11 cellular contexts compared by ENCODE assay signal in the genomic region with DNA sequence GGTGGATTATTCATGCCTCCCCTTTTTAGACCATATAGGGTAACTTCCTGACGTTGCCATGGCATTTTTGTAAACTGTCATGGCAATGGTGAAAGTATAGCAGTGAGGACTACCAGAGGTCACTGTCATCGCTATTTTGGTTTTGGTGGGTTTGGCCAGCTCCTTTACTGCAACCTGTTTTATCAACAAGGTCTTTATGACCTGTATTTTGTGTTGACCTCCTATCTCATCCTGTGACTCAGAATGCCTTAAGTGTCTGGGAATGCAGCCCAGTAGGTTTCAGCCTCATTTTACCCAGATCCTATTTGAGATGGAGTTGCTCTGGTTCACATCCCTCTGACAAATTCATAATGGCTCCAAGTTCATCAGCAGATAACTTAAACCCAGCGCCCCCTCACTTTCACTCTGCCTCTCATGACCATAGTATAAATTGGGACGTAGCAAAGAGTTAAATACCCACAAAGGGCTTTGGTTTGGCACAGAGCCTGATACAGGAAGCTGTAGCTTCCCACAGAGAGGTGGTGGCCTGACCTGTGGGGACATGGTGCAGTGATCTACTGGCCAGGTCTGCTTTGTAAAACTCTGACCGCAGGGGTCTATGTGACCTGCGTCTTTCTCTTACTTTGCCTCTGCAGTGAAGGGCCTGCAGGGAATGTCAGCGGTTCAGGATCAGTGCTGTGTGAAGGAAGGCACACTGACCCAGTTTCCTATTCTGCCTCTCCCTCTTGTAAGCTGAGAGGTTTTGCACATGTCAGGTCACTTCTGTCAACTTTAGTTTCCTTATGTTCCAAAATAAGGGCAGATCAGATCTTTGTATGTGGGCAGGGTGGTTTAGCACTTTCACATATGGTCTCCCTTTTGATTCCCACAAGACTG.
A peak's percentile ranks its signal among the peaks of the same experiment; 100 is the strongest.
DNase-seq lines count a peak whose midpoint lies in the region; ATAC-seq and TF ChIP-seq lines count a peak whose summit lies in the region.
"Had no signal": no experiment of that assay in that cellular context is flagged by ENCODE, and none has a peak within 500 bp of the region (broad histone marks: within the 10 kb centered on the region; RNA-seq: fewer than 3 reads in every experiment).

No MANE protein-coding gene starts in this region.

- intact Hi-C loops in CD4-positive, alpha-beta memory T cell (cut with micrococcal nuclease), result no loop called here
- intact Hi-C loops in lower lobe of right lung (cut with DNase I) (no loop called here), sciatic nerve (cut with DNase I) (no loop called here)

- H3K27ac ChIP-seq in CD4-positive, alpha-beta memory T cell (ENCODE audit: low read depth, low read length), result no peak overlapping the region
- H3K27ac ChIP-seq in lower lobe of right lung, result no peak overlapping the region
- H3K27ac ChIP-seq: left lung, parathyroid adenoma had no signal

- peaks cover 9 to 15% (median 10%) of the 10 kb centered on the region in 4 donors for H3K4me1 Mint-ChIP-seq in CD4-positive, alpha-beta memory T cell

- H3K9me3 ChIP-seq in CD4-positive, alpha-beta memory T cell (ENCODE audit: control insufficient read depth in 1 of 2, low read length in 2 of 2), result no peaks in the 10 kb centered on the region
- H3K9me3 ChIP-seq in lower lobe of right lung, result no peaks in the 10 kb centered on the region
- H3K9me3 ChIP-seq: left lung had no signal

- no peak overlapping the region for H3K4me3 ChIP-seq in CD4-positive, alpha-beta memory T cell (ENCODE audit: low read length in 2 of 2)
- H3K4me3 ChIP-seq in epithelial cell of esophagus (ENCODE audit: low read length) (no peak overlapping the region), lower lobe of right lung (no peak overlapping the region)
- H3K4me3 ChIP-seq: left lung had no signal

- H3K27me3 ChIP-seq in CD4-positive, alpha-beta memory T cell (ENCODE audit: insufficient read depth, low read length), result no peaks in the 10 kb centered on the region
- H3K27me3 ChIP-seq in lower lobe of right lung (ENCODE audit: low read depth), result no peaks in the 10 kb centered on the region
- H3K27me3 ChIP-seq: left lung had no signal

- peak; percentile 64 for ATAC-seq in GM18861 (IDR thresholded peaks at IDR 0.05; ENCODE audit: unreplicated experiment)
- ATAC-seq in left lobe of liver, result no peak
- no peak for ATAC-seq in GM21619 (IDR thresholded peaks at IDR 0.05; ENCODE audit: unreplicated experiment)
- no peak for ATAC-seq in lower lobe of right lung
- no peak for ATAC-seq in sciatic nerve
- ATAC-seq: left lung had no signal

- POLR2A ChIA-PET in CD4-positive, alpha-beta memory T cell (lab: Charles Lee; ENCODE audit: partially characterized antibody), result no interaction called here

- peaks cover 0 to 2% (median 0%) of the 10 kb centered on the region in 8 donors for H3K9me3 Mint-ChIP-seq in CD4-positive, alpha-beta memory T cell
- H3K9me3 Mint-ChIP-seq: activated T-helper 1 cell treated with anti-CD3 and anti-CD28 coated beads, Interleukin-12 subunit alpha, Interleukin-12 subunit beta, Interleukin-2, Interleukin-4 antibody, amounts not matched to agents 30 ng/mL and 10 ng/mL and 1 ng/mL, durations not matched to agents 14 hours and 24 hours and 36 hours had no signal

- peaks cover 0 to 2% of the 10 kb centered on the region in 2 donors for H3K27me3 Mint-ChIP-seq in CD4-positive, alpha-beta memory T cell

- H3K4me1 ChIP-seq in CD4-positive, alpha-beta memory T cell (ENCODE audit: insufficient read depth, low read length), result peaks cover 14% of the 10 kb centered on the region
- H3K4me1 ChIP-seq in lower lobe of right lung, result peaks cover 5% of the 10 kb centered on the region
- H3K4me1 ChIP-seq: left lung, parathyroid adenoma had no signal

- no peaks in the 10 kb centered on the region for H3K36me3 ChIP-seq in CD4-positive, alpha-beta memory T cell (ENCODE audit: insufficient read depth, low read length)
- H3K36me3 ChIP-seq in lower lobe of right lung, result no peaks in the 10 kb centered on the region
- H3K36me3 ChIP-seq: left lung had no signal

- no peaks in the 10 kb centered on the region for H3K36me3 Mint-ChIP-seq in CD4-positive, alpha-beta memory T cell

- peak overlapping the region in 1 of 7 donors; percentile 4 for H3K27ac Mint-ChIP-seq in CD4-positive, alpha-beta memory T cell
- H3K27ac Mint-ChIP-seq: activated T-helper 1 cell treated with anti-CD3 and anti-CD28 coated beads, Interleukin-12 subunit alpha, Interleukin-12 subunit beta, Interleukin-2, Interleukin-4 antibody, amounts not matched to agents 30 ng/mL and 10 ng/mL and 1 ng/mL, durations not matched to agents 14 hours and 24 hours and 36 hours had no signal

- TF ChIP-seq CTCF in epithelial cell of esophagus (IDR thresholded peaks at IDR 0.05; ENCODE audit: insufficient read depth, low read depth, low read length, missing control alignments), result no peak
- TF ChIP-seq CTCF in lower lobe of right lung (IDR thresholded peaks at IDR 0.05), result no peak

- peak in 4 of 5 donors; percentile 17 to 20 (median 20) for DNase-seq in CD4-positive, alpha-beta memory T cell
- peak; percentile 19 for DNase-seq in NCI-H2029 treated with DMSO at 0.1 percent for 48 hours (lab: John Stamatoyannopoulos, UW)
- DNase-seq in epithelial cell of esophagus (ENCODE audit: low read depth), result peak; percentile 36
- DNase-seq in left lobe of liver (ENCODE audit: low spot score), result no peak
- DNase-seq in lower lobe of right lung, result no peak
- DNase-seq in sciatic nerve (ENCODE audit: low spot score), result no peak
- DNase-seq: left lung had no signal

- CTCF ChIA-PET in CD4-positive, alpha-beta memory T cell (lab: Charles Lee; ENCODE audit: partially characterized antibody), result interaction anchor here (0.5 kb wide), 1 partner anchor 277 kb away, joined by 3 read pairs; no protein-coding TSS in a partner anchor

- H3K4me3 Mint-ChIP-seq in CD4-positive, alpha-beta memory T cell, result peak overlapping the region in 7 of 8 donors; percentile 22 to 74 (median 47)
- H3K4me3 Mint-ChIP-seq: activated T-helper 1 cell treated with anti-CD3 and anti-CD28 coated beads, Interleukin-12 subunit alpha, Interleukin-12 subunit beta, Interleukin-2, Interleukin-4 antibody, amounts not matched to agents 30 ng/mL and 10 ng/mL and 1 ng/mL, durations not matched to agents 14 hours and 24 hours and 36 hours had no signal

Comparison
In these comparisons a context has a peak if more than half of its experiments do, and no peak if none do; other contexts are left out.
1. DNase-seq: peak in CD4-positive, alpha-beta memory T cell (4 of 5), NCI-H2029 treated with DMSO at 0.1 percent for 48 hours (single experiment) and epithelial cell of esophagus (single experiment); none in left lobe of liver (single experiment), lower lobe of right lung (single experiment) and sciatic nerve (single experiment).